ENCODE assay signal across 18 cellular contexts in genomic region chr1:102919659-102920058, GRCh38.
DNase-seq lines count a peak whose midpoint lies in the region; ATAC-seq and TF ChIP-seq lines count a peak whose summit lies in the region.
"Had no signal": no experiment of that assay in that cellular context is flagged by ENCODE, and none has a peak within 500 bp of the region (broad histone marks: within the 10 kb centered on the region; RNA-seq: fewer than 3 reads in every experiment).

No MANE protein-coding gene starts in this region.

- no peak overlapping the region for H3K18ac ChIP-seq in IMR-90 (ENCODE audit: low read depth, low read length)

- H2BK15ac ChIP-seq in IMR-90 (ENCODE audit: low read depth, low read length): no peak overlapping the region

- ATAC-seq in IMR-90 (ENCODE audit: low read depth): peak; percentile 77
- ATAC-seq in HG03571 (IDR thresholded peaks at IDR 0.05; ENCODE audit: unreplicated experiment): no peak
- ATAC-seq: gastrocnemius medialis had no signal

- H2BK5ac ChIP-seq in IMR-90 (ENCODE audit: low read depth, low read length, poor library complexity, severe bottlenecking): no peak overlapping the region

- H4K20me1 ChIP-seq in IMR-90 (ENCODE audit: insufficient read depth, low read length) (no peaks in the 10 kb centered on the region), mammary epithelial cell (ENCODE audit: insufficient read depth, low read length) (no peaks in the 10 kb centered on the region)

- in situ Hi-C loops in IMR-90 (cut with MboI; ENCODE audit: low sequenced_read_pairs): no loop called here
- in situ Hi-C loops in mammary epithelial cell (cut with MboI; ENCODE audit: low sequenced_read_pairs in 2 of 2): no loop called here

- H3K14ac ChIP-seq in IMR-90 (replicated peaks; ENCODE audit: low read depth, low read length): no peak overlapping the region

- no TSS peak for BruUV-seq in IMR-90 (replicated peaks; lab: Mats Ljungman, UMichigan)
- no TSS peak for BruUV-seq in mammary epithelial cell (replicated peaks; lab: Mats Ljungman, UMichigan)

- H2AK9ac ChIP-seq in IMR-90 (replicated peaks; ENCODE audit: low read depth, low read length, poor library complexity): no peak overlapping the region

- TF ChIP-seq CTCF in AG09309 (IDR thresholded peaks at IDR 0.05; ENCODE audit: control insufficient read depth, insufficient read depth, low read depth, low read length, missing control alignments) (no peak), IMR-90 (conservative IDR thresholded peaks at IDR 0.05; ENCODE audit: low read depth, low read length) (no peak), mammary epithelial cell (conservative IDR thresholded peaks at IDR 0.05 in 1 of 2, IDR thresholded peaks at IDR 0.05 in 1 of 2; ENCODE audit: extremely low read depth in 1 of 2, insufficient read depth in 1 of 2, low read depth in 1 of 2, low read length in 2 of 2) (no peak), tibial nerve (IDR thresholded peaks at IDR 0.05) (no peak)

- H3K23ac ChIP-seq in IMR-90 (ENCODE audit: low read depth, low read length): no peak overlapping the region

- H3K27me3 ChIP-seq in IMR-90 (ENCODE audit: control insufficient read depth, insufficient read depth, low read length) (no peaks in the 10 kb centered on the region), mammary epithelial cell (ENCODE audit: insufficient read depth, low read length) (no peaks in the 10 kb centered on the region), tibial nerve (no peaks in the 10 kb centered on the region)
- H3K27me3 ChIP-seq: cardiac muscle cell, gastrocnemius medialis, ovary had no signal

- no peak overlapping the region for H4K5ac ChIP-seq in IMR-90 (ENCODE audit: low read depth, low read length)

- TF ChIP-seq POLR2A in IMR-90 (IDR thresholded peaks at IDR 0.05; ENCODE audit: low read depth, low read length): no peak
- no peak for TF ChIP-seq POLR2A in tibial nerve (IDR thresholded peaks at IDR 0.05)

- POLR2A ChIA-PET in IMR-90 (lab: Charles Lee; ENCODE audit: unreplicated experiment): no interaction called here

- H3K4ac ChIP-seq in IMR-90 (ENCODE audit: low read depth, low read length): no peak overlapping the region

- H3K27ac ChIP-seq in IMR-90 (ENCODE audit: insufficient read depth, low read length) (no peak overlapping the region), mammary epithelial cell (ENCODE audit: insufficient read depth, low read depth, low read length) (no peak overlapping the region), tibial nerve (no peak overlapping the region)
- H3K27ac ChIP-seq: cardiac muscle cell, gastrocnemius medialis, ovary had no signal

- WGBS in IMR-90 (ENCODE audit: extremely low coverage in 2 of 2, insufficient read length in 1 of 2), 2 experiments: no CpG with 5 or more reads among the region's 1 CpG
- WGBS in mammary epithelial cell (ENCODE audit: low coverage, missing lambda C conversion rate): 7% methylated on average over 1 of the region's 1 CpG
- WGBS in tibial nerve, 2 donors: 0 to 13% methylated on average over 1 of the region's 1 CpG

- no peak overlapping the region for H4K91ac ChIP-seq in IMR-90 (ENCODE audit: insufficient read depth, low read depth, low read length)

- DNase-seq in AG09309 (ENCODE audit: low read depth) (peak; percentile 28), IMR-90 (peak; percentile 79), mammary epithelial cell (peak; percentile 51), hepatic stellate cell (ENCODE audit: low spot score) (peak; percentile 58), iPS-NIHi11 (ENCODE audit: low spot score) (no peak), NCI-H1417 (lab: John Stamatoyannopoulos, UW) (no peak), tibial nerve (ENCODE audit: low spot score in 2 of 2) (no peak)
- DNase-seq: activated naive CD4-positive, alpha-beta T cell; COR-L47; effector memory CD4-positive, alpha-beta T cell; gastrocnemius medialis; NCI-H2081; NCI-H524 treated with DMSO at 0.1 percent for 48 hours; ovary; stimulated activated CD4-positive, alpha-beta T cell treated with anti-CD3 and anti-CD28 coated beads, Interleukin-4, amount 100 ng/mL, for 1 hour; T-helper 9 cell had no signal

- H3K9me1 ChIP-seq in IMR-90 (ENCODE audit: insufficient read depth, low read length): no peaks in the 10 kb centered on the region

- CTCF ChIA-PET in IMR-90 (lab: Yijun Ruan, JAX) (no interaction called here), mammary epithelial cell (lab: Charles Lee; ENCODE audit: low non-redundant PET) (interaction anchor here (0.6 kb wide), 1 partner anchor 83 kb away, joined by 8 read pairs; no protein-coding TSS in a partner anchor)

- H2BK20ac ChIP-seq in IMR-90 (ENCODE audit: low read depth, low read length): no peak overlapping the region

- H3K4me2 ChIP-seq in IMR-90 (ENCODE audit: low read depth, low read length) (no peak overlapping the region), mammary epithelial cell (ENCODE audit: insufficient read depth, low read depth, low read length) (no peak overlapping the region)

- intact Hi-C loops in IMR-90 (cut with micrococcal nuclease): no loop called here
- intact Hi-C loops in mammary epithelial cell (cut with micrococcal nuclease): no loop called here

- H3K79me2 ChIP-seq in mammary epithelial cell (ENCODE audit: insufficient read depth, low read length): no peaks in the 10 kb centered on the region

- no peak overlapping the region for H3K4me3 ChIP-seq in AG09309 (ENCODE audit: control insufficient read depth, low read depth, low read length)
- H3K4me3 ChIP-seq in IMR-90 (ENCODE audit: insufficient read depth, low read depth, low read length): no peak overlapping the region
- no peak overlapping the region for H3K4me3 ChIP-seq in mammary epithelial cell (replicated peaks in 1 of 3; ENCODE audit: insufficient read depth in 1 of 3, low read depth in 2 of 3, low read length in 3 of 3)
- no peak overlapping the region for H3K4me3 ChIP-seq in tibial nerve
- H3K4me3 ChIP-seq: cardiac muscle cell, gastrocnemius medialis, ovary had no signal

- H3K9me3 ChIP-seq in IMR-90 (ENCODE audit: control insufficient read depth, insufficient read depth, low read length): no peaks in the 10 kb centered on the region
- no peaks in the 10 kb centered on the region for H3K9me3 ChIP-seq in mammary epithelial cell (replicated peaks; ENCODE audit: insufficient read depth, low read length)
- no peaks in the 10 kb centered on the region for H3K9me3 ChIP-seq in tibial nerve
- H3K9me3 ChIP-seq: gastrocnemius medialis, ovary had no signal

- H3K56ac ChIP-seq in IMR-90 (ENCODE audit: extremely low read depth, insufficient read depth, low read length): no peak overlapping the region

- no peaks in the 10 kb centered on the region for H3K79me1 ChIP-seq in IMR-90 (ENCODE audit: low read depth in 1 of 2, low read length in 2 of 2)

- dilution Hi-C loops in IMR-90 (cut with HindIII; ENCODE audit: low sequenced_read_pairs, unreplicated experiment) (no loop called here), mammary epithelial cell (cut with HindIII; ENCODE audit: low sequenced_read_pairs) (no loop called here)

- H3K9ac ChIP-seq in IMR-90 (ENCODE audit: low read depth, low read length): no peak overlapping the region
- H3K9ac ChIP-seq in mammary epithelial cell (ENCODE audit: insufficient read depth, low read length): no peak overlapping the region

- no peaks in the 10 kb centered on the region for H3K4me1 ChIP-seq in IMR-90 (ENCODE audit: control insufficient read depth, insufficient read depth, low read length)
- H3K4me1 ChIP-seq in mammary epithelial cell (ENCODE audit: insufficient read depth, low read length): no peaks in the 10 kb centered on the region
- H3K4me1 ChIP-seq in tibial nerve: no peaks in the 10 kb centered on the region
- H3K4me1 ChIP-seq: gastrocnemius medialis had no signal

- H2BK120ac ChIP-seq in IMR-90 (ENCODE audit: low read depth, low read length): no peak overlapping the region

- H2AK5ac ChIP-seq in IMR-90 (ENCODE audit: low read depth, low read length): no peak overlapping the region

- H4K8ac ChIP-seq in IMR-90 (ENCODE audit: low read depth in 2 of 2, low read length in 2 of 2): no peak overlapping the region

- no peak for TF ChIP-seq RAD21 in IMR-90 (IDR thresholded peaks at IDR 0.05; ENCODE audit: low read length)

- H3K36me3 ChIP-seq in IMR-90 (ENCODE audit: control insufficient read depth, insufficient read depth, low read length): no peaks in the 10 kb centered on the region
- H3K36me3 ChIP-seq in mammary epithelial cell (ENCODE audit: insufficient read depth, low read length): no peaks in the 10 kb centered on the region
- no peaks in the 10 kb centered on the region for H3K36me3 ChIP-seq in tibial nerve
- H3K36me3 ChIP-seq: gastrocnemius medialis, ovary had no signal

- H2AFZ ChIP-seq in IMR-90 (replicated peaks; ENCODE audit: low read length, poor library complexity) (no peak overlapping the region), mammary epithelial cell (ENCODE audit: low read depth, low read length) (no peak overlapping the region)

- TF ChIP-seq EP300 in tibial nerve (IDR thresholded peaks at IDR 0.05): no peak

TF ChIP-seq in IMR-90, 13 proteins besides CTCF, POLR2A, EP300 and RAD21 (continues in another document):
- TF ChIP-seq CHD1 (IDR thresholded peaks at IDR 0.05; ENCODE audit: low read depth, low read length) (no peak), BHLHE40 (IDR thresholded peaks at IDR 0.05; ENCODE audit: low read depth, low read length) (no peak), RFX5 (IDR thresholded peaks at IDR 0.05; ENCODE audit: low read depth, low read length) (no peak), CEBPB (IDR thresholded peaks at IDR 0.05; ENCODE audit: low read depth, low read length) (no peak), NFE2L2 (IDR thresholded peaks at IDR 0.05; ENCODE audit: low read depth, low read length) (no peak), MXI1 (IDR thresholded peaks at IDR 0.05; ENCODE audit: borderline replicate concordance, low read depth, low read length) (no peak), USF2 (IDR thresholded peaks at IDR 0.05; ENCODE audit: low read depth, low read length) (no peak), ELK1 (IDR thresholded peaks at IDR 0.05; ENCODE audit: borderline replicate concordance, low read depth, low read length) (no peak), SMC3 (IDR thresholded peaks at IDR 0.05; ENCODE audit: low read depth, low read length) (no peak)

Comparison
In these comparisons a context has a peak if more than half of its experiments do, and no peak if none do; other contexts are left out.
1. DNase-seq: peak in AG09309 (single experiment), IMR-90 (single experiment), mammary epithelial cell (single experiment) and hepatic stellate cell (single experiment); none in iPS-NIHi11 (single experiment), NCI-H1417 (0 of 3) and tibial nerve (0 of 2).